In the genomic region with DNA sequence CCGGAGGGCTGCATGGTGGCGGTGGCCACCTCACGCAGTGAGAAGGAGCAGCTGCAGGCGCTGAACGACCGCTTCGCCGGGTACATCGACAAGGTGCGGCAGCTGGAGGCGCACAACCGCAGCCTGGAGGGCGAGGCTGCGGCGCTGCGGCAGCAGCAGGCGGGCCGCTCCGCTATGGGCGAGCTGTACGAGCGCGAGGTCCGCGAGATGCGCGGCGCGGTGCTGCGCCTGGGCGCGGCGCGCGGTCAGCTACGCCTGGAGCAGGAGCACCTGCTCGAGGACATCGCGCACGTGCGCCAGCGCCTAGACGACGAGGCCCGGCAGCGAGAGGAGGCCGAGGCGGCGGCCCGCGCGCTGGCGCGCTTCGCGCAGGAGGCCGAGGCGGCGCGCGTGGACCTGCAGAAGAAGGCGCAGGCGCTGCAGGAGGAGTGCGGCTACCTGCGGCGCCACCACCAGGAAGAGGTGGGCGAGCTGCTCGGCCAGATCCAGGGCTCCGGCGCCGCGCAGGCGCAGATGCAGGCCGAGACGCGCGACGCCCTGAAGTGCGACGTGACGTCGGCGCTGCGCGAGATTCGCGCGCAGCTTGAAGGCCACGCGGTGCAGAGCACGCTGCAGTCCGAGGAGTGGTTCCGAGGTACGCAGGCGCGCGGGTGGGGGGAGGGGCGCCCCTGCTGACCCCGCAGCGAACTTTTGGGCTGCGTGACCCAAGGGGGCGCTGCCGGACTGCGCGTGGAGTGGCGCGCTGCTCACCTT, we compare ENCODE assay signal across 9 cellular contexts. TPM values are rescaled to one million over a fixed set of nuclear protein-coding genes. Genes with fewer than 3 reads are reported as not detected.
A peak's percentile ranks its signal among the peaks of the same experiment; 100 is the strongest.
DNase-seq lines count a peak whose midpoint lies in the region; ATAC-seq and TF ChIP-seq lines count a peak whose summit lies in the region.
"Had no signal": no experiment of that assay in that cellular context is flagged by ENCODE, and none has a peak within 500 bp of the region (broad histone marks: within the 10 kb centered on the region; RNA-seq: fewer than 3 reads in every experiment).

No MANE protein-coding gene starts in this region.

- DNase-seq in Right ventricle myocardium superior (peak; percentile 55), right atrium auricular region (ENCODE audit: low spot score) (no peak), HEK293T (ENCODE audit: extremely low spot score) (no peak)
- DNase-seq in stimulated activated CD4-positive, alpha-beta T cell treated with anti-CD3 and anti-CD28 coated beads, Interleukin-1b, Interleukin-23, amount 100 ng/mL, for 48 hours: peak; percentile 60

- H3K4me1 ChIP-seq in right atrium auricular region (peaks cover 0 to 18% of the 10 kb centered on the region in 2 donors), iPS-18a (ENCODE audit: control insufficient read depth, low read depth, low read length) (peaks cover 21% of the 10 kb centered on the region)

- POLR2A ChIA-PET in HEK293T (lab: Yijun Ruan, JAX): interaction anchor here (1.8 kb wide), 1 partner anchor 23 kb away, joined by 5 read pairs; no protein-coding TSS in a partner anchor

- no peak overlapping the region for H3K27ac ChIP-seq in right atrium auricular region
- H3K27ac ChIP-seq in angular gyrus (ENCODE audit: low read depth, low read length): peak overlapping the region; percentile 55
- no peak overlapping the region for H3K27ac ChIP-seq in iPS-18a (ENCODE audit: low read length)

- H3K4me3 ChIP-seq in right atrium auricular region: peak overlapping the region in 1 of 2 donors; percentile 37
- peak overlapping the region; percentile 47 for H3K4me3 ChIP-seq in iPS-18a (ENCODE audit: low read length)

- CTCF ChIA-PET in HEK293T (lab: Yijun Ruan, JAX): interaction anchor here (0.8 kb wide), 1 partner anchor 14 kb away, joined by 3 read pairs; no protein-coding TSS in a partner anchor

- intact Hi-C loops in Right ventricle myocardium superior (cut with DNase I): no loop called here

- no peaks in the 10 kb centered on the region for H3K36me3 ChIP-seq in right atrium auricular region
- no peaks in the 10 kb centered on the region for H3K36me3 ChIP-seq in iPS-18a (ENCODE audit: control insufficient read depth, low read depth, low read length)

- H3K9me3 ChIP-seq in right atrium auricular region (no peaks in the 10 kb centered on the region), iPS-18a (ENCODE audit: control insufficient read depth, low read depth, low read length) (no peaks in the 10 kb centered on the region)

- H3K27me3 ChIP-seq in right atrium auricular region: peaks cover 15 to 24% of the 10 kb centered on the region in 2 donors
- peaks cover 73% of the 10 kb centered on the region for H3K27me3 ChIP-seq in iPS-18a (ENCODE audit: control insufficient read depth, insufficient read depth, low read length)

- H3K9ac ChIP-seq in iPS-18a (ENCODE audit: low read length): peak overlapping the region; percentile 14

- ATAC-seq in Right ventricle myocardium superior (ENCODE audit: poor library complexity) (peak; percentile 45), HG03354 (IDR thresholded peaks at IDR 0.05; ENCODE audit: poor library complexity, severe bottlenecking, unreplicated experiment) (no peak), HG03108 (IDR thresholded peaks at IDR 0.05; ENCODE audit: unreplicated experiment) (no peak)

- no peak for TF ChIP-seq CTCF in right atrium auricular region (IDR thresholded peaks at IDR 0.05)

TF ChIP-seq in HEK293T, 16 proteins besides CTCF, POLR2A, EP300 and RAD21:
- no peak for TF ChIP-seq HDGF (IDR thresholded peaks at IDR 0.05; ENCODE audit: borderline replicate concordance)
- TF ChIP-seq PKNOX1 (IDR thresholded peaks at IDR 0.05): no peak
- no peak for TF ChIP-seq CTBP1 (IDR thresholded peaks at IDR 0.05; ENCODE audit: borderline replicate concordance)
- no peak for TF ChIP-seq ZNF384 (IDR thresholded peaks at IDR 0.05)
- no peak for TF ChIP-seq NFRKB (IDR thresholded peaks at IDR 0.05)
- TF ChIP-seq FOXM1 (IDR thresholded peaks at IDR 0.05; ENCODE audit: borderline replicate concordance): no peak
- no peak for TF ChIP-seq FOXK2 (IDR thresholded peaks at IDR 0.05)
- TF ChIP-seq ELF4 (IDR thresholded peaks at IDR 0.05): no peak
- no peak for TF ChIP-seq SUZ12 (IDR thresholded peaks at IDR 0.05)
- no peak for TF ChIP-seq L3MBTL2 (conservative IDR thresholded peaks at IDR 0.05)

RNA-seq across cellular contexts. Expression of gene NEFH, which starts 0.7 kb away (rescaled TPM):
- total RNA-seq in Right ventricle myocardium superior: 0.16 TPM
- total RNA-seq in right atrium auricular region: under 1 TPM; 0.22 to 0.28 TPM

RNA-seq across cellular contexts. Expression of gene RFPL1, which starts 42.3 kb away (rescaled TPM):
- total RNA-seq in Right ventricle myocardium superior: not detected
- not detected for total RNA-seq in right atrium auricular region
- total RNA-seq: subcutaneous adipose tissue had no signal

Comparison
In these comparisons a context has a peak if more than half of its experiments do, and no peak if none do; other contexts are left out.
1. DNase-seq: peak in Right ventricle myocardium superior (single experiment) and stimulated activated CD4-positive, alpha-beta T cell treated with anti-CD3 and anti-CD28 coated beads, Interleukin-1b, Interleukin-23, amount 100 ng/mL, for 48 hours (single experiment); none in right atrium auricular region (single experiment) and HEK293T (single experiment).